Comparison of ENCODE assay signal across 19 cellular contexts in the genomic region with DNA sequence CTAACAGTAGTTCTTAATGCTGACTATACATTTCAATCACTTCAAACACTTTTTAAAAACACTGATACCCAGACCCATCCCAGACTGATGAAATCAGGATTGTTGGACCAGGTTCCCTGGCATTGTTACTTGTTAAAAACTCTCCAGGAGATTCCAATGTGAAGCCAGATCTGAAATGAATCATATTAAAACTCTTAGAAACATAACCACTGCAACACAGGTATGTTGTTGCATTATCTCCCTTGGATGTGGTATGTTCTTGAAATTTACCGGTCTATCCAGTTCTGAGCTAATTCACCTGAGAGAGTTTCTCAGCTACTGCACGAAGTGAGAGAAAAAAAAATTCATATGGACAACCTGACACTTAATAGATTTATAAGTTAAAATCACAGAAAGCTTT. TPM values are rescaled to one million over a fixed set of nuclear protein-coding genes. Genes with fewer than 3 reads are reported as not detected.
A peak's percentile ranks its signal among the peaks of the same experiment; 100 is the strongest.
DNase-seq lines count a peak whose midpoint lies in the region; ATAC-seq, FAIRE-seq and TF ChIP-seq lines count a peak whose summit lies in the region.
"Had no signal": no experiment of that assay in that cellular context is flagged by ENCODE, and none has a peak within 500 bp of the region (broad histone marks: within the 10 kb centered on the region; RNA-seq: fewer than 3 reads in every experiment).

No MANE protein-coding gene starts in this region.

- peak overlapping the region; percentile 56 for H3K27ac Mint-ChIP-seq in stimulated activated naive B cell treated with anti-CD40 and anti-IgM and Interleukin-4, amounts not matched to agents 10 μg/mL and 1 μg/mL and 100 μg/mL, for 72 hours
- H3K27ac Mint-ChIP-seq: CD4-positive, alpha-beta memory T cell had no signal

- H3K4me3 ChIP-seq in ascending aorta (no peak overlapping the region), lower lobe of right lung (no peak overlapping the region), stomach (no peak overlapping the region)

- H3K4me1 Mint-ChIP-seq in stimulated activated naive B cell treated with anti-CD40 and anti-IgM and Interleukin-4, amounts not matched to agents 10 μg/mL and 1 μg/mL and 100 μg/mL, for 72 hours = peaks cover 13 to 36% of the 10 kb centered on the region in 2 donors
- H3K4me1 Mint-ChIP-seq: CD4-positive, alpha-beta memory T cell had no signal

- TF ChIP-seq POLR2A in GM12891 (IDR thresholded peaks at IDR 0.05; ENCODE audit: low read depth, low read length) = 0 out of 2 replicates have a peak, but pooled peaks have one; percentile 2
- TF ChIP-seq POLR2A in stomach (IDR thresholded peaks at IDR 0.05) = no peak

- H3K9me3 Mint-ChIP-seq in stimulated activated naive B cell treated with anti-CD40 and anti-IgM and Interleukin-4, amounts not matched to agents 10 μg/mL and 1 μg/mL and 100 μg/mL, for 72 hours = peaks cover 9 to 12% of the 10 kb centered on the region in 2 donors

- no peak for DNase-seq in GM12891 (ENCODE audit: insufficient read length, low spot score)
- DNase-seq in ascending aorta (ENCODE audit: low spot score in 2 of 2) = no peak
- DNase-seq in lower lobe of right lung = no peak
- no peak for DNase-seq in stimulated activated naive B cell treated with anti-CD40 and anti-IgM and Interleukin-4, amounts not matched to agents 10 μg/mL and 1 μg/mL and 100 μg/mL, for 72 hours
- no peak for DNase-seq in head of caudate nucleus
- DNase-seq in glomerular visceral epithelial cell (ENCODE audit: extremely low spot score) = no peak
- no peak for DNase-seq in stomach
- DNase-seq: ACHN; BE2C; CD4-positive, alpha-beta memory T cell; DMS79 treated with DMSO at 0.1 percent for 48 hours; KBM-7; NCI-H1048; NCI-H2107; NCI-H526 treated with DMSO at 0.1 percent for 48 hours; RPMI8226 had no signal

- H3K9me3 ChIP-seq in ascending aorta = no peaks in the 10 kb centered on the region
- H3K9me3 ChIP-seq in lower lobe of right lung = peaks cover 4% of the 10 kb centered on the region
- peaks cover 0 to 8% (median 4%) of the 10 kb centered on the region in 4 donors for H3K9me3 ChIP-seq in stomach
- H3K9me3 ChIP-seq: BE2C had no signal

- no peaks in the 10 kb centered on the region for H3K27me3 ChIP-seq in ascending aorta
- no peaks in the 10 kb centered on the region for H3K27me3 ChIP-seq in lower lobe of right lung (ENCODE audit: low read depth)
- H3K27me3 ChIP-seq in stomach = no peaks in the 10 kb centered on the region
- H3K27me3 ChIP-seq: BE2C had no signal

- TF ChIP-seq CTCF in ascending aorta (IDR thresholded peaks at IDR 0.05) (no peak), lower lobe of right lung (IDR thresholded peaks at IDR 0.05) (no peak), stomach (IDR thresholded peaks at IDR 0.05) (no peak)

- peaks cover 0 to 9% of the 10 kb centered on the region in 2 donors for H3K36me3 ChIP-seq in ascending aorta
- no peaks in the 10 kb centered on the region for H3K36me3 ChIP-seq in lower lobe of right lung
- peaks cover 0 to 5% (median 0%) of the 10 kb centered on the region in 4 donors for H3K36me3 ChIP-seq in stomach
- H3K36me3 ChIP-seq: BE2C had no signal

- no peak for TF ChIP-seq EP300 in stomach (IDR thresholded peaks at IDR 0.05)

- no peaks in the 10 kb centered on the region for H3K27me3 Mint-ChIP-seq in stimulated activated naive B cell treated with anti-CD40 and anti-IgM and Interleukin-4, amounts not matched to agents 10 μg/mL and 1 μg/mL and 100 μg/mL, for 72 hours
- H3K27me3 Mint-ChIP-seq: CD4-positive, alpha-beta memory T cell had no signal

- H3K4me3 Mint-ChIP-seq in stimulated activated naive B cell treated with anti-CD40 and anti-IgM and Interleukin-4, amounts not matched to agents 10 μg/mL and 1 μg/mL and 100 μg/mL, for 72 hours = no peak overlapping the region
- H3K4me3 Mint-ChIP-seq: CD4-positive, alpha-beta memory T cell had no signal

- intact Hi-C loops in ascending aorta (cut with DNase I) (no loop called here), lower lobe of right lung (cut with DNase I) (no loop called here), head of caudate nucleus (cut with DNase I) (no loop called here), stomach (cut with DNase I; ENCODE audit: low total_unique reads) (no loop called here)

- ATAC-seq in lower lobe of right lung = peak; percentile 72 to 77
- no peak for ATAC-seq in stimulated activated naive B cell treated with anti-CD40 and anti-IgM and Interleukin-4, amounts not matched to agents 10 μg/mL and 1 μg/mL and 100 μg/mL, for 72 hours (replicated peaks)

- peaks cover 58 to 67% of the 10 kb centered on the region in 2 donors for H3K36me3 Mint-ChIP-seq in stimulated activated naive B cell treated with anti-CD40 and anti-IgM and Interleukin-4, amounts not matched to agents 10 μg/mL and 1 μg/mL and 100 μg/mL, for 72 hours
- H3K36me3 Mint-ChIP-seq: CD4-positive, alpha-beta memory T cell had no signal

- H3K4me1 ChIP-seq in ascending aorta (peaks cover 5 to 13% of the 10 kb centered on the region in 2 donors), lower lobe of right lung (peaks cover 16% of the 10 kb centered on the region), stomach (peaks cover 0 to 11% (median 0%) of the 10 kb centered on the region in 4 donors)
- H3K4me1 ChIP-seq: BE2C had no signal

- 34 to 67% (median 46%) methylated on average over 2 of the region's 2 CpGs for WGBS in stomach, 5 donors

- no peak for FAIRE-seq in GM12891 (lab: Jason Lieb, UNC)
- FAIRE-seq: G401.6, GM12892, HTR-8/SVneo had no signal

- H3K27ac ChIP-seq in ascending aorta (peak overlapping the region; percentile 29 to 63), lower lobe of right lung (no peak overlapping the region), stomach (no peak overlapping the region)

TF ChIP-seq in GM12891, 5 proteins besides CTCF, POLR2A, EP300 and RAD21:
- TF ChIP-seq SPI1 (IDR thresholded peaks at IDR 0.05; ENCODE audit: low read depth, low read length) (no peak), POU2F2 (IDR thresholded peaks at IDR 0.05; ENCODE audit: low read depth, low read length) (no peak), TAF1 (IDR thresholded peaks at IDR 0.05; ENCODE audit: low read depth, low read length) (no peak), POLR2AphosphoS5 (IDR thresholded peaks at IDR 0.05; ENCODE audit: low read depth, low read length) (no peak), PAX5 (IDR thresholded peaks at IDR 0.05; ENCODE audit: insufficient read depth, low read length, severe bottlenecking) (no peak)

RNA-seq across cellular contexts. Expression of a gene that starts 21.8 kb away (rescaled TPM):
- polyA plus RNA-seq in GM12891 (2012; ENCODE audit: low read depth, missing spikeins) = 103 TPM
- total RNA-seq in ascending aorta (138 TPM), lower lobe of right lung (42.0 TPM), stomach (10 to 100 TPM; 13.6 to 48.1 (median 22.8) TPM)
- 10 to 100 TPM in 1 of 3 donors, 1 to 10 TPM in 2; 3.0 to 12.7 (median 4.9) TPM for polyA plus RNA-seq in stomach

Comparison
In these comparisons a context has a peak if more than half of its experiments do, and no peak if none do; other contexts are left out.
1. H3K27ac ChIP-seq: peak in ascending aorta (2 of 2); none in lower lobe of right lung (single experiment) and stomach (0 of 5).
2. ATAC-seq: peak in lower lobe of right lung (2 of 2); none in stimulated activated naive B cell treated with anti-CD40 and anti-IgM and Interleukin-4, amounts not matched to agents 10 μg/mL and 1 μg/mL and 100 μg/mL, for 72 hours (0 of 2).